12 cellular contexts compared by ENCODE assay signal in the genomic region with DNA sequence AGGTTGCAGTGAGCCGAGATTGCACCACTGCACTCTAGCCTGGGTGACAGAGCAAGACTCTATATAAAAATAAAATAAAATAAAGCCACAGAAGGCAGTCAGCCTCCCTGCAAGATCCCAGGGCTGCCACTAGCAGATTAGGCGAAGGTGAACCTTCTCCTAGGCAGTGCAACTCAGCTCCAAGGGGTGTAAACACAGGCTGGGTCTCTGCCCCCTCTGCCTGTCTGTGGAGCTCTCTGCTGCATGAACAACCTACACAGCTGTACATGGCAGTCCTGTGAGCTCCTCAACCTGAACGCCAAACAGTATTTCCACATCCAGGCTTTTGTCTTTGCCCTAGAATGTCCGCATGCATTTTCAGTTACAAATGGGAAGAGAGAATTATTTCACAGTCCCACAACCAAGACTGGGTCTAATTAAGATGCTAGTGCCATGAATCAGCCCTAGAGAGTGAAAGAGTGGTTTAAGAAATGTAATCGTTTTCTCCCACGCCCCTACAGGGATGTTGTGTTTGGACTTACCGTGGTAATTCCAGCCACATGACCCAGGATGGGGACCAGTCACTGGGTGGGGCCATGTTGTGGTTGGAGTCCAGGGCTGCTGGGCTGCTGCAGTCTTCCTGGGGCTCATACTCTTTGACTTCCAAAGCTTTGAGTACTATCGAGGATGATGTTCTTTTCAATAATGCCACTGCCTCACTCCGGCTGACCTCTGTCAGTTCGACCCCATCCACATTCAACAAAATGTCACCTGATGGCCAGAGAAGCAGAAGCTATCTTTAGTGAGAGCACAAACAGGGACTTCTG.
DNase-seq lines count a peak whose midpoint lies in the region; ATAC-seq, FAIRE-seq and TF ChIP-seq lines count a peak whose summit lies in the region.
"Had no signal": no experiment of that assay in that cellular context is flagged by ENCODE, and none has a peak within 500 bp of the region (broad histone marks: within the 10 kb centered on the region; RNA-seq: fewer than 3 reads in every experiment).

No MANE protein-coding gene starts in this region.

- no peaks in the 10 kb centered on the region for H3K9me3 ChIP-seq in HAP-1

- H3K36me3 Mint-ChIP-seq in stimulated activated naive B cell treated with anti-CD40 and anti-IgM and Interleukin-4, amounts not matched to agents 10 μg/mL and 1 μg/mL and 100 μg/mL, for 72 hours = no peaks in the 10 kb centered on the region

- no peak overlapping the region for H3K4me3 Mint-ChIP-seq in stimulated activated naive B cell treated with anti-CD40 and anti-IgM and Interleukin-4, amounts not matched to agents 10 μg/mL and 1 μg/mL and 100 μg/mL, for 72 hours
- H3K4me3 Mint-ChIP-seq: natural killer cell treated with Interleukin-12 subunit alpha and Interleukin-12 subunit beta and Interleukin-15 and Interleukin-18, amount 100 ng/mL, for 72 hours had no signal

- no peaks in the 10 kb centered on the region for H3K4me1 Mint-ChIP-seq in stimulated activated naive B cell treated with anti-CD40 and anti-IgM and Interleukin-4, amounts not matched to agents 10 μg/mL and 1 μg/mL and 100 μg/mL, for 72 hours

- no peak for ATAC-seq in stimulated activated naive B cell treated with anti-CD40 and anti-IgM and Interleukin-4, amounts not matched to agents 10 μg/mL and 1 μg/mL and 100 μg/mL, for 72 hours (replicated peaks)
- no peak for ATAC-seq in GM18505 (IDR thresholded peaks at IDR 0.05; ENCODE audit: unreplicated experiment)
- ATAC-seq in HG03135 (IDR thresholded peaks at IDR 0.05; ENCODE audit: unreplicated experiment) = no peak
- ATAC-seq: natural killer cell treated with Interleukin-12 subunit alpha and Interleukin-12 subunit beta and Interleukin-15 and Interleukin-18, amount 100 ng/mL, for 72 hours had no signal

- DNase-seq in ELF-1 (ENCODE audit: low read depth, low spot score) (peak; percentile 16), RCC 7860 (ENCODE audit: low spot score) (peak; percentile 86), epithelial cell of proximal tubule (ENCODE audit: low read depth) (peak; percentile 60), non-pigmented ciliary epithelial cell (ENCODE audit: low read depth) (peak; percentile 93), HAP-1 (ENCODE audit: low spot score in 2 of 2) (no peak)
- no peak for DNase-seq in stimulated activated naive B cell treated with anti-CD40 and anti-IgM and Interleukin-4, amounts not matched to agents 10 μg/mL and 1 μg/mL and 100 μg/mL, for 72 hours
- DNase-seq: DMS53, NCI-H2029 treated with DMSO at 0.1 percent for 48 hours had no signal

- H3K27me3 ChIP-seq in HAP-1 (ENCODE audit: low read depth) = no peaks in the 10 kb centered on the region

- TF ChIP-seq POLR2A in GM18505 (IDR thresholded peaks at IDR 0.05; ENCODE audit: borderline replicate concordance, extremely low read depth, insufficient read depth, insufficient read length) = no peak

- no peaks in the 10 kb centered on the region for H3K36me3 ChIP-seq in HAP-1 (replicated peaks)

- no peaks in the 10 kb centered on the region for H3K4me1 ChIP-seq in HAP-1

- no peak overlapping the region for H3K27ac Mint-ChIP-seq in stimulated activated naive B cell treated with anti-CD40 and anti-IgM and Interleukin-4, amounts not matched to agents 10 μg/mL and 1 μg/mL and 100 μg/mL, for 72 hours
- H3K27ac Mint-ChIP-seq: natural killer cell treated with Interleukin-12 subunit alpha and Interleukin-12 subunit beta and Interleukin-15 and Interleukin-18, amount 100 ng/mL, for 72 hours had no signal

- in situ Hi-C loops in HAP-1 (cut with MboI; ENCODE audit: low sequenced_read_pairs) = loop anchor here (25.0 kb wide), 1 partner anchor 761 kb away; the partner anchor contains the start of gene PDGFRA

- no peak for TF ChIP-seq CTCF in epithelial cell of proximal tubule (conservative IDR thresholded peaks at IDR 0.05; ENCODE audit: low read depth, low read length)

- no peaks in the 10 kb centered on the region for H3K27me3 Mint-ChIP-seq in stimulated activated naive B cell treated with anti-CD40 and anti-IgM and Interleukin-4, amounts not matched to agents 10 μg/mL and 1 μg/mL and 100 μg/mL, for 72 hours
- H3K27me3 Mint-ChIP-seq: natural killer cell treated with Interleukin-12 subunit alpha and Interleukin-12 subunit beta and Interleukin-15 and Interleukin-18, amount 100 ng/mL, for 72 hours had no signal

- peaks cover 8% of the 10 kb centered on the region in 2 donors for H3K9me3 Mint-ChIP-seq in stimulated activated naive B cell treated with anti-CD40 and anti-IgM and Interleukin-4, amounts not matched to agents 10 μg/mL and 1 μg/mL and 100 μg/mL, for 72 hours

- FAIRE-seq in RCC 7860 (lab: Jason Lieb, UNC) = peak; percentile 73
- FAIRE-seq: endometrium had no signal

- H3K4me3 ChIP-seq in epithelial cell of proximal tubule (ENCODE audit: low read depth, low read length) (no peak overlapping the region), HAP-1 (no peak overlapping the region)

Comparison
In these comparisons a context has a peak if more than half of its experiments do, and no peak if none do; other contexts are left out.
1. DNase-seq: peak in ELF-1 (single experiment), RCC 7860 (single experiment), epithelial cell of proximal tubule (single experiment) and non-pigmented ciliary epithelial cell (single experiment); none in stimulated activated naive B cell treated with anti-CD40 and anti-IgM and Interleukin-4, amounts not matched to agents 10 μg/mL and 1 μg/mL and 100 μg/mL, for 72 hours (single experiment) and HAP-1 (0 of 2).